In the genomic region with DNA sequence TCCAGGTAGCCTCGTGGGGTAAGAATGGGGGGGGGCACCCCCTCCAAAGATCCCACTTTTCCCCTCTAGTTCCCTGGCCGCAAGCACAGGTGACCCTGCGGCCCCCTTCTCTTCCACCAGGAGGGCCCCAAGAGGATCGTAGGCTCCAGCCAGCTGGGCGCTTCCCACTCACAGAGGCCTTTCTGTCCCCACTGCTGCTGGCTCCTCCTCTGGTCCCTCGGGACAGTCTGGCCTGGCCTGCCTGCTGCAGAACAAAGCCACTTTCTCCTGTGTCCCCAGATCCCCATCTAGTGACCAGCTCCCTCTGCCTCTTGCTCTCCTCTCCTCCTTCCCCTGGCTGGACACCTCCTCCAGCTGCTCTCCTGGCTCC, we compare ENCODE assay signal across 1 cellular context.
A peak's percentile ranks its signal among the peaks of the same experiment; 100 is the strongest.
TF ChIP-seq lines count a peak whose summit lies in the region.

No MANE protein-coding gene starts in this region.

TF ChIP-seq in HEK293, 187 proteins besides CTCF, POLR2A, EP300 and RAD21:
- peak; percentile 80 for TF ChIP-seq GLIS2 (tag by site-specific recombination; IDR thresholded peaks at IDR 0.05)
- TF ChIP-seq KLF8 (tag by site-specific recombination; IDR thresholded peaks at IDR 0.05) = peak; percentile 9; the same call in 1 of the 2 replicates
- peak; percentile 23; the same call in 1 of the 2 replicates for TF ChIP-seq ZNF561 (tag by site-specific recombination; IDR thresholded peaks at IDR 0.05; ENCODE audit: borderline replicate concordance)
- TF ChIP-seq REST (tag by site-specific recombination; IDR thresholded peaks at IDR 0.05) = no peak
- 0 out of 2 replicates have a peak, but pooled peaks have one; percentile 27 for TF ChIP-seq ZXDB (tag by site-specific recombination; IDR thresholded peaks at IDR 0.05)
- TF ChIP-seq ZEB2 (tag by site-specific recombination; IDR thresholded peaks at IDR 0.05) = 0 out of 2 replicates have a peak, but pooled peaks have one; percentile 48
- TF ChIP-seq ZNF16 (tag by site-specific recombination; IDR thresholded peaks at IDR 0.05; ENCODE audit: low read depth) = no peak
- TF ChIP-seq ZSCAN23 (tag by site-specific recombination; IDR thresholded peaks at IDR 0.05) = peak; percentile 15; the same call in 1 of the 2 replicates
- peak; percentile 37; the same call in 1 of the 2 replicates for TF ChIP-seq ZFHX2 (tag by site-specific recombination; conservative IDR thresholded peaks at IDR 0.05)
- peak; percentile 42; the same call in 1 of the 2 replicates for TF ChIP-seq ZNF335 (tag by site-specific recombination; conservative IDR thresholded peaks at IDR 0.05)
- 0 out of 2 replicates have a peak, but pooled peaks have one; percentile 22 for TF ChIP-seq OVOL3 (tag by site-specific recombination; IDR thresholded peaks at IDR 0.05)
- TF ChIP-seq, protein P1, sequence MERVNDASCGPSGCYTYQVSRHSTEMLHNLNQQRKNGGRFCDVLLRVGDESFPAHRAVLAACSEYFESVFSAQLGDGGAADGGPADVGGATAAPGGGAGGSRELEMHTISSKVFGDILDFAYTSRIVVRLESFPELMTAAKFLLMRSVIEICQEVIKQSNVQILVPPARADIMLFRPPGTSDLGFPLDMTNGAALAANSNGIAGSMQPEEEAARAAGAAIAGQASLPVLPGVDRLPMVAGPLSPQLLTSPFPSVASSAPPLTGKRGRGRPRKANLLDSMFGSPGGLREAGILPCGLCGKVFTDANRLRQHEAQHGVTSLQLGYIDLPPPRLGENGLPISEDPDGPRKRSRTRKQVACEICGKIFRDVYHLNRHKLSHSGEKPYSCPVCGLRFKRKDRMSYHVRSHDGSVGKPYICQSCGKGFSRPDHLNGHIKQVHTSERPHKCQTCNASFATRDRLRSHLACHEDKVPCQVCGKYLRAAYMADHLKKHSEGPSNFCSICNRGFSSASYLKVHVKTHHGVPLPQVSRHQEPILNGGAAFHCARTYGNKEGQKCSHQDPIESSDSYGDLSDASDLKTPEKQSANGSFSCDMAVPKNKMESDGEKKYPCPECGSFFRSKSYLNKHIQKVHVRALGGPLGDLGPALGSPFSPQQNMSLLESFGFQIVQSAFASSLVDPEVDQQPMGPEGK (tag by site-specific recombination; IDR thresholded peaks at IDR 0.05) = 0 out of 2 replicates have a peak, but pooled peaks have one; percentile 81
- TF ChIP-seq ZNF114 (tag by site-specific recombination; IDR thresholded peaks at IDR 0.05) = no peak
- TF ChIP-seq, protein P2, sequence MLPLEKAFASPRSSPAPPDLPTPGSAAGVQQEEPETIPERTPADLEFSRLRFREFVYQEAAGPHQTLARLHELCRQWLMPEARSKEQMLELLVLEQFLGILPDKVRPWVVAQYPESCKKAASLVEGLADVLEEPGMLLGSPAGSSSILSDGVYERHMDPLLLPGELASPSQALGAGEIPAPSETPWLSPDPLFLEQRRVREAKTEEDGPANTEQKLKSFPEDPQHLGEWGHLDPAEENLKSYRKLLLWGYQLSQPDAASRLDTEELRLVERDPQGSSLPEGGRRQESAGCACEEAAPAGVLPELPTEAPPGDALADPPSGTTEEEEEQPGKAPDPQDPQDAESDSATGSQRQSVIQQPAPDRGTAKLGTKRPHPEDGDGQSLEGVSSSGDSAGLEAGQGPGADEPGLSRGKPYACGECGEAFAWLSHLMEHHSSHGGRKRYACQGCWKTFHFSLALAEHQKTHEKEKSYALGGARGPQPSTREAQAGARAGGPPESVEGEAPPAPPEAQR (tag by site-specific recombination; IDR thresholded peaks at IDR 0.05) = no peak
- no peak for TF ChIP-seq ZNF658 (tag by site-specific recombination; IDR thresholded peaks at IDR 0.05)
- 0 out of 2 replicates have a peak, but pooled peaks have one; percentile 12 for TF ChIP-seq ZNF423 (tag by site-specific recombination; IDR thresholded peaks at IDR 0.05)
- 0 out of 2 replicates have a peak, but pooled peaks have one; percentile 7 for TF ChIP-seq SP7 (tag by site-specific recombination; IDR thresholded peaks at IDR 0.05)
- TF ChIP-seq SP3 (tag by site-specific recombination; IDR thresholded peaks at IDR 0.05) = peak; percentile 72
- 0 out of 2 replicates have a peak, but pooled peaks have one; percentile 22 for TF ChIP-seq ZBTB17 (tag by site-specific recombination; IDR thresholded peaks at IDR 0.05)
- 0 out of 2 replicates have a peak, but pooled peaks have one; percentile 9 for TF ChIP-seq IKZF3 (tag by site-specific recombination; IDR thresholded peaks at IDR 0.05)
- no peak for TF ChIP-seq ZNF174 (tag by site-specific recombination; IDR thresholded peaks at IDR 0.05)
